11 cellular contexts compared by ENCODE assay signal in the genomic region with DNA sequence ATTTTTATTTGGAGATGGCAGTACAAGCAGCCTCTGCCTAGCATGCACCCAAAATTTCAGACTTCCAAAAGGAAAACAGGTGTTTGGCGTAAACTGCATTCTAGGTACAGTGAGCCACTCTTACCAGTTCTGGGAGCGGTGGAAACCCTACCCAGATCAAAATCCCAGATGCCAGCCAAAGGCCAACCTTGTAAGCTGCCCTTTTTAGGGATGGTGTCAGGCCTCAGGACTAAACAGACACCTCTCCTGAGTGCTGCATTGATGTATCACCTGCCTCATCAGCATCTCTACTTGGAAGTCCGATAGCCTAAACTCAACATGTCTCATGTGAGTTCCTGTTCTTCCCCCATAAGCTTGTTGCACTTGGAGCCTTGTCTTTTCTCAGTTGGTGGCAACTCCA.
"Had no signal": no experiment of that assay in that cellular context is flagged by ENCODE, and none has a peak within 500 bp of the region (broad histone marks: within the 10 kb centered on the region; RNA-seq: fewer than 3 reads in every experiment).

No MANE protein-coding gene starts in this region.

- ATAC-seq: activated CD8-positive, alpha-beta T cell treated with anti-CD3 and anti-CD28 coated beads, Interleukin-2, amount 10 ng/mL, durations not matched to agents 7 days and 5 days; naive thymus-derived CD4-positive, alpha-beta T cell had no signal

- H3K9me3 ChIP-seq: testis had no signal

- H3K27ac Mint-ChIP-seq: activated CD8-positive, alpha-beta T cell treated with anti-CD3 and anti-CD28 coated beads, Interleukin-2, amount 10 ng/mL, durations not matched to agents 7 days and 5 days had no signal

- H3K4me3 Mint-ChIP-seq: activated CD8-positive, alpha-beta T cell treated with anti-CD3 and anti-CD28 coated beads, Interleukin-2, amount 10 ng/mL, durations not matched to agents 7 days and 5 days had no signal

- H3K27me3 Mint-ChIP-seq: naive thymus-derived CD4-positive, alpha-beta T cell; progenitor cell of endocrine pancreas had no signal

- H3K4me3 ChIP-seq: testis had no signal

- H3K9me3 Mint-ChIP-seq: naive thymus-derived CD4-positive, alpha-beta T cell had no signal

- DNase-seq: activated CD4-positive, alpha-beta T cell treated with anti-CD3 and anti-CD28 coated beads for 48 hours; activated CD8-positive, alpha-beta T cell treated with anti-CD3 and anti-CD28 coated beads, Interleukin-2, amount 10 ng/mL, durations not matched to agents 7 days and 5 days; activated naive CD4-positive, alpha-beta T cell treated with anti-CD3 and anti-CD28 coated beads, Interleukin-2, amount 50 U/mL, for 16 hours; amygdala; brain microvascular endothelial cell; foreskin melanocyte; naive thymus-derived CD4-positive, alpha-beta T cell; stimulated activated CD4-positive, alpha-beta T cell treated with anti-CD3 and anti-CD28 coated beads, Interleukin-2, amount 100 ng/mL, for 24 hours; stimulated activated naive CD4-positive, alpha-beta T cell; testis had no signal

- H3K27me3 ChIP-seq: brain microvascular endothelial cell, testis had no signal

- H3K27ac ChIP-seq: brain microvascular endothelial cell, testis had no signal

- H3K36me3 ChIP-seq: brain microvascular endothelial cell had no signal
